Comparison of ENCODE assay signal across 19 cellular contexts in genomic region chr18:59052965-59053960, GRCh38.
DNase-seq lines count a peak whose midpoint lies in the region; ATAC-seq, FAIRE-seq and TF ChIP-seq lines count a peak whose summit lies in the region.
"Had no signal": no experiment of that assay in that cellular context is flagged by ENCODE, and none has a peak within 500 bp of the region (broad histone marks: within the 10 kb centered on the region; RNA-seq: fewer than 3 reads in every experiment).

No MANE protein-coding gene starts in this region.

- CTCF ChIA-PET in Caco-2 (lab: Charles Lee) = no interaction called here
- CTCF ChIA-PET in Calu3 (lab: Charles Lee) = no interaction called here

- no peaks in the 10 kb centered on the region for H3K9me3 ChIP-seq in Caco-2
- no peaks in the 10 kb centered on the region for H3K9me3 ChIP-seq in SK-N-MC (ENCODE audit: low read depth, low read length)
- no peaks in the 10 kb centered on the region for H3K9me3 ChIP-seq in small intestine (ENCODE audit: control insufficient read depth, low read depth)
- H3K9me3 ChIP-seq in mesenchymal stem cell (ENCODE audit: control insufficient read depth, low read length) = no peaks in the 10 kb centered on the region

- H3K27me3 ChIP-seq in Caco-2 (replicated peaks; ENCODE audit: control insufficient read depth, insufficient read depth, low read length) = no peaks in the 10 kb centered on the region
- no peaks in the 10 kb centered on the region for H3K27me3 ChIP-seq in small intestine (ENCODE audit: control insufficient read depth in 2 of 2, insufficient read depth in 2 of 2, low read length in 2 of 2)
- H3K27me3 ChIP-seq in mesenchymal stem cell (ENCODE audit: control insufficient read depth in 1 of 2, insufficient read depth in 1 of 2, low read length in 2 of 2) = peaks cover 16 to 25% of the 10 kb centered on the region in 2 experiments

- no peak for FAIRE-seq in small intestine (lab: Jason Lieb, UNC)
- FAIRE-seq: H54, TTC549 had no signal

- H2AK5ac ChIP-seq in mesenchymal stem cell (ENCODE audit: low read length, severe bottlenecking) = no peak overlapping the region

- POLR2A ChIA-PET in Caco-2 (lab: Charles Lee) = no interaction called here

- no peak overlapping the region for H3K4ac ChIP-seq in mesenchymal stem cell (ENCODE audit: low read depth in 1 of 2, low read length in 2 of 2)

- H3K4me1 ChIP-seq in Caco-2 (no peaks in the 10 kb centered on the region; the same call in 1 of the 2 replicates), small intestine (ENCODE audit: control insufficient read depth in 2 of 2, insufficient read depth in 1 of 2, low read depth in 1 of 2, low read length in 1 of 2) (peaks cover 0 to 2% of the 10 kb centered on the region in 2 donors), mesenchymal stem cell (ENCODE audit: control insufficient read depth, insufficient read depth, low read depth, low read length) (no peaks in the 10 kb centered on the region)

- no peaks in the 10 kb centered on the region for H3K9me3 Mint-ChIP-seq in Caco-2 (ENCODE audit: unreplicated experiment)
- no peaks in the 10 kb centered on the region for H3K9me3 Mint-ChIP-seq in Calu3 (ENCODE audit: low read depth, unreplicated experiment)
- H3K9me3 Mint-ChIP-seq: activated naive CD8-positive, alpha-beta T cell treated with anti-CD3 and anti-CD28 coated beads, Interleukin-2, amount 10 ng/mL, durations not matched to agents 7 days and 5 days; stimulated activated naive CD8-positive, alpha-beta T cell treated with anti-CD3 and anti-CD28 coated beads, Interleukin-15, amount 100 ng/mL, for 72 hours had no signal

- H3K4me3 Mint-ChIP-seq in Caco-2 (ENCODE audit: unreplicated experiment) = no peak overlapping the region
- H3K4me3 Mint-ChIP-seq in Calu3 (ENCODE audit: low read depth, unreplicated experiment) = no peak overlapping the region
- H3K4me3 Mint-ChIP-seq: activated naive CD8-positive, alpha-beta T cell treated with anti-CD3 and anti-CD28 coated beads, Interleukin-2, amount 10 ng/mL, durations not matched to agents 7 days and 5 days; CD14-positive monocyte; stimulated activated naive CD8-positive, alpha-beta T cell treated with anti-CD3 and anti-CD28 coated beads, Interleukin-15, amount 100 ng/mL, for 72 hours had no signal

- TF ChIP-seq CTCF in Caco-2 (IDR thresholded peaks at IDR 0.05; ENCODE audit: insufficient read depth in 1 of 2, low read depth in 1 of 2, low read length in 1 of 2, severe bottlenecking in 1 of 2, unreplicated experiment in 1 of 2) (no peak), Calu3 (IDR thresholded peaks at IDR 0.05; ENCODE audit: unreplicated experiment) (no peak)

- no peak overlapping the region for H3K9ac ChIP-seq in SK-N-MC (ENCODE audit: insufficient read length)
- no peak overlapping the region for H3K9ac ChIP-seq in mesenchymal stem cell (ENCODE audit: low read length)

- no peaks in the 10 kb centered on the region for H3K79me1 ChIP-seq in mesenchymal stem cell (replicated peaks; ENCODE audit: low read length, poor library complexity, severe bottlenecking)

- no peak overlapping the region for H4K8ac ChIP-seq in mesenchymal stem cell (ENCODE audit: low read length)

- no peak overlapping the region for H4K91ac ChIP-seq in mesenchymal stem cell (ENCODE audit: low read length)

- peak overlapping the region; percentile 92 for H3K27ac ChIP-seq in SK-N-MC
- H3K27ac ChIP-seq in small intestine (ENCODE audit: low read depth in 1 of 2, low read length in 1 of 2) = no peak overlapping the region
- H3K27ac ChIP-seq in mesenchymal stem cell (ENCODE audit: low read length, poor library complexity, severe bottlenecking) = no peak overlapping the region

- H2BK5ac ChIP-seq in mesenchymal stem cell (ENCODE audit: low read depth, low read length, poor library complexity, severe bottlenecking) = no peak overlapping the region

- H3K18ac ChIP-seq in mesenchymal stem cell (ENCODE audit: low read depth in 1 of 2, low read length in 2 of 2) = no peak overlapping the region

- WGBS in small intestine, 3 donors = 28 to 56% (median 37%) methylated on average over 6 of the region's 6 CpGs
- 88% methylated on average over 2 of the region's 6 CpGs for WGBS in mesenchymal stem cell

- no peak for ATAC-seq in GM18498 (IDR thresholded peaks at IDR 0.05; ENCODE audit: unreplicated experiment)
- ATAC-seq: stimulated activated naive CD8-positive, alpha-beta T cell treated with anti-CD3 and anti-CD28 coated beads, Interleukin-15, amount 100 ng/mL, for 72 hours had no signal

- H2AFZ ChIP-seq in mesenchymal stem cell (ENCODE audit: low read depth, low read length) = no peak overlapping the region

- no peaks in the 10 kb centered on the region for H3K27me3 Mint-ChIP-seq in Caco-2 (ENCODE audit: insufficient read depth, unreplicated experiment)
- H3K27me3 Mint-ChIP-seq in Calu3 (ENCODE audit: unreplicated experiment) = no peaks in the 10 kb centered on the region

- H3K27ac Mint-ChIP-seq in Caco-2 (ENCODE audit: unreplicated experiment) (peak overlapping the region; percentile 59), Calu3 (ENCODE audit: unreplicated experiment) (no peak overlapping the region)
- H3K27ac Mint-ChIP-seq: activated naive CD8-positive, alpha-beta T cell treated with anti-CD3 and anti-CD28 coated beads, Interleukin-2, amount 10 ng/mL, durations not matched to agents 7 days and 5 days; CD14-positive monocyte; stimulated activated naive CD8-positive, alpha-beta T cell treated with anti-CD3 and anti-CD28 coated beads, Interleukin-15, amount 100 ng/mL, for 72 hours had no signal

- H3K4me3 ChIP-seq in Caco-2 (ENCODE audit: low read depth, low read length) (no peak overlapping the region), SK-N-MC (peak overlapping the region; percentile 47; the same call in 1 of the 2 replicates), small intestine (ENCODE audit: low read depth in 1 of 2, low read length in 2 of 2) (no peak overlapping the region), mesenchymal stem cell (ENCODE audit: insufficient read depth in 1 of 2, low read depth in 1 of 2, low read length in 2 of 2) (no peak overlapping the region)

- H3K36me3 ChIP-seq in Caco-2 (ENCODE audit: control insufficient read depth, insufficient read depth, low read length) = no peaks in the 10 kb centered on the region
- H3K36me3 ChIP-seq in SK-N-MC (ENCODE audit: insufficient read depth, low read length) = no peaks in the 10 kb centered on the region
- H3K36me3 ChIP-seq in small intestine (ENCODE audit: control insufficient read depth in 2 of 2, insufficient read depth in 2 of 2, low read length in 2 of 2) = no peaks in the 10 kb centered on the region
- no peaks in the 10 kb centered on the region for H3K36me3 ChIP-seq in mesenchymal stem cell (ENCODE audit: control insufficient read depth in 1 of 2, insufficient read depth in 2 of 2, low read depth in 1 of 2, low read length in 2 of 2)

- no peak overlapping the region for H2BK15ac ChIP-seq in mesenchymal stem cell (ENCODE audit: low read depth, poor library complexity, severe bottlenecking)

- H2BK12ac ChIP-seq in mesenchymal stem cell (ENCODE audit: low read length in 2 of 2) = peak overlapping the region in 1 of 2 experiments; percentile 60

- H3K4me1 Mint-ChIP-seq in Caco-2 (ENCODE audit: low read depth, unreplicated experiment) (peaks cover 7% of the 10 kb centered on the region), Calu3 (ENCODE audit: low read depth, unreplicated experiment) (no peaks in the 10 kb centered on the region)
- H3K4me1 Mint-ChIP-seq: activated naive CD8-positive, alpha-beta T cell treated with anti-CD3 and anti-CD28 coated beads, Interleukin-2, amount 10 ng/mL, durations not matched to agents 7 days and 5 days; stimulated activated naive CD8-positive, alpha-beta T cell treated with anti-CD3 and anti-CD28 coated beads, Interleukin-15, amount 100 ng/mL, for 72 hours had no signal

- H3K14ac ChIP-seq in mesenchymal stem cell (ENCODE audit: low read length in 2 of 2) = no peak overlapping the region

- no peak overlapping the region for H3K4me2 ChIP-seq in mesenchymal stem cell (ENCODE audit: low read length, poor library complexity, severe bottlenecking)

- BruUV-seq in Caco-2 (replicated peaks; lab: Mats Ljungman, UMichigan) = no TSS peak
- no TSS peak for BruUV-seq in Calu3 (replicated peaks; lab: Mats Ljungman, UMichigan)

- intact Hi-C loops in Caco-2 (cut with micrococcal nuclease; ENCODE audit: unreplicated experiment) = no loop called here
- intact Hi-C loops in Calu3 (cut with micrococcal nuclease; ENCODE audit: unreplicated experiment) = no loop called here

- DNase-seq in Caco-2 (peak in 1 of 2 experiments; percentile 6), SK-N-MC (ENCODE audit: low read depth, low spot score) (no peak), fibroblast of the conjunctiva (ENCODE audit: low read depth) (peak; percentile 61), small intestine (peak; percentile 14), mesenchymal stem cell (no peak), superior temporal gyrus (ENCODE audit: extremely low spot score) (no peak), Calu3 (no peak)
- DNase-seq: activated CD4-positive, alpha-beta T cell treated with anti-CD3 and anti-CD28 coated beads, Interleukin-2, amount 50 U/mL, for 1 hour; activated naive CD8-positive, alpha-beta T cell treated with anti-CD3 and anti-CD28 coated beads, Interleukin-2, amount 10 ng/mL, durations not matched to agents 7 days and 5 days; islet precursor cell; MV-4-11; NCI-H2081; NCI-H524 treated with DMSO at 0.1 percent for 48 hours; occipital lobe; stimulated activated naive CD8-positive, alpha-beta T cell treated with anti-CD3 and anti-CD28 coated beads, Interleukin-15, amount 100 ng/mL, for 72 hours had no signal

- H2BK120ac ChIP-seq in mesenchymal stem cell (ENCODE audit: low read depth, low read length) = no peak overlapping the region

- H3K36me3 Mint-ChIP-seq in Caco-2 (ENCODE audit: insufficient read depth, unreplicated experiment) (no peaks in the 10 kb centered on the region), Calu3 (ENCODE audit: insufficient read depth, unreplicated experiment) (peaks cover 5% of the 10 kb centered on the region)
- H3K36me3 Mint-ChIP-seq: activated naive CD8-positive, alpha-beta T cell treated with anti-CD3 and anti-CD28 coated beads, Interleukin-2, amount 10 ng/mL, durations not matched to agents 7 days and 5 days; CD14-positive monocyte had no signal

- H3K23ac ChIP-seq in mesenchymal stem cell (ENCODE audit: low read length in 2 of 2) = no peak overlapping the region

Comparison
In these comparisons a context has a peak if more than half of its experiments do, and no peak if none do; other contexts are left out.
1. DNase-seq: peak in fibroblast of the conjunctiva (single experiment) and small intestine (single experiment); none in SK-N-MC (single experiment), mesenchymal stem cell (single experiment), superior temporal gyrus (single experiment) and Calu3 (single experiment).